Comparison of ENCODE assay signal across 9 cellular contexts in the genomic region with DNA sequence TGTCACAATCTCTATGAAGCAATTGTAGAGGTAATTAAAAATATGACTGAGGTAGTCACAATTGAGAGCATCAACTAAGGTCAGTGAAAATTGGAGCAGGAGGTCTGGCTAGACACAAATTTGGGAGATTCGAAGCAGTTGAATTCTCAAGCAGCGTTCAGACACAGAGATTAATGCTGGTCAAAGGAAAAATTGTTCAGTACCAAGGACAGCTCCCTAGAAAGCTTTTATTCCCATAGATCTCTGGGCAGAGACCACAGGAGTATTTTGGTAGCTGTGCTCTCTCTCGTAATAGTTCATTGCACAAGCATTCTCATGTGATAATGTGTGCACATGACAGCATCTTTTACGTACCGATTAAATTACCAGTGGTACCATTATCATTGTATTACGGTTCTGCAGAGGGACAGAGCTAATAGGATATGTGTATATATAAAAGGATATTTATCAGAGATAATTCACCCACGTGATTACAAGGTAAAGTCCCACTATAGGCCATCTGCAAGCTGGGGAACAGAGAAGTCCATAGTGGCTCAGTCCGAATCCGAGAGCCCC.
A peak's percentile ranks its signal among the peaks of the same experiment; 100 is the strongest.
DNase-seq lines count a peak whose midpoint lies in the region; ATAC-seq, FAIRE-seq and TF ChIP-seq lines count a peak whose summit lies in the region.
"Had no signal": no experiment of that assay in that cellular context is flagged by ENCODE, and none has a peak within 500 bp of the region (broad histone marks: within the 10 kb centered on the region; RNA-seq: fewer than 3 reads in every experiment).

No MANE protein-coding gene starts in this region.

- TF ChIP-seq CTCF in SK-N-SH (IDR thresholded peaks at IDR 0.05) (no peak), fibroblast of villous mesenchyme (IDR thresholded peaks at IDR 0.05; ENCODE audit: insufficient read depth, low read depth, low read length) (no peak)

- POLR2A ChIA-PET in SK-N-SH (lab: Yijun Ruan, JAX), result no interaction called here

- no peak overlapping the region for H2AFZ ChIP-seq in SK-N-SH (ENCODE audit: low read depth)

- H3K9me3 ChIP-seq in SK-N-SH, result no peaks in the 10 kb centered on the region

- H3K27me3 ChIP-seq in SK-N-SH (ENCODE audit: insufficient read depth), result no peaks in the 10 kb centered on the region

- no peaks in the 10 kb centered on the region for H3F3A ChIP-seq in SK-N-SH (replicated peaks; ENCODE audit: insufficient read depth)

- no peaks in the 10 kb centered on the region for H3K36me3 ChIP-seq in SK-N-SH (replicated peaks in 1 of 2; ENCODE audit: control insufficient read depth in 1 of 2, insufficient read depth in 2 of 2, low read length in 1 of 2)

- intact Hi-C loops in left ventricle myocardium superior (cut with micrococcal nuclease) (no loop called here), left cardiac atrium (cut with DNase I) (no loop called here)

- no peak for TF ChIP-seq EP300 in SK-N-SH (IDR thresholded peaks at IDR 0.05; ENCODE audit: borderline replicate concordance in 1 of 2, low read depth in 1 of 2, low read length in 1 of 2)

- no peak for TF ChIP-seq POLR2A in GM12891 (IDR thresholded peaks at IDR 0.05; ENCODE audit: low read depth, low read length)

- H3K79me2 ChIP-seq in SK-N-SH (ENCODE audit: insufficient read depth), result no peaks in the 10 kb centered on the region

- H3K4me1 ChIP-seq in SK-N-SH (ENCODE audit: control insufficient read depth in 1 of 2, insufficient read depth in 2 of 2, low read depth in 1 of 2, low read length in 1 of 2), result no peaks in the 10 kb centered on the region

- H4K20me1 ChIP-seq in SK-N-SH (ENCODE audit: insufficient read depth), result no peaks in the 10 kb centered on the region

- DNase-seq in left ventricle myocardium superior, result no peak
- DNase-seq in left cardiac atrium, result no peak
- no peak for DNase-seq in SK-N-SH
- peak; percentile 66 for DNase-seq in fibroblast of villous mesenchyme (ENCODE audit: low read depth)
- DNase-seq in urothelium cell line (ENCODE audit: low spot score), result peak; percentile 27
- no peak for DNase-seq in NCI-H510A treated with DMSO at 0.1 percent for 48 hours (lab: John Stamatoyannopoulos, UW)
- DNase-seq in GM12891 (ENCODE audit: insufficient read length, low spot score), result no peak
- DNase-seq in activated CD8-positive, alpha-beta memory T cell treated with anti-CD3 and anti-CD28 coated beads for 24 hours, result no peak

- no peak for TF ChIP-seq RAD21 in SK-N-SH (IDR thresholded peaks at IDR 0.05; ENCODE audit: low read length)

- CTCF ChIA-PET in SK-N-SH (lab: Yijun Ruan, JAX), result interaction anchor here (0.6 to 1.9 kb wide), 2 partner anchors 10 to 26 kb away, joined by 3 to 5 read pairs; no protein-coding TSS in a partner anchor

- no peak overlapping the region for H3K9ac ChIP-seq in SK-N-SH

- no peak for FAIRE-seq in urothelium cell line (lab: Jason Lieb, UNC)
- no peak for FAIRE-seq in GM12891 (lab: Jason Lieb, UNC)

- H3K4me3 ChIP-seq in SK-N-SH (ENCODE audit: low read depth in 2 of 2, low read length in 1 of 2) (no peak overlapping the region), fibroblast of villous mesenchyme (ENCODE audit: low read depth, low read length) (no peak overlapping the region)

- no peak overlapping the region for H3K4me2 ChIP-seq in SK-N-SH

- ATAC-seq in left ventricle myocardium superior (peak; percentile 31), left cardiac atrium (no peak)

- no peaks in the 10 kb centered on the region for H3K9me2 ChIP-seq in SK-N-SH

- H3K27ac ChIP-seq in SK-N-SH (ENCODE audit: low read depth in 2 of 2, low read length in 1 of 2), result no peak overlapping the region
- H3K27ac ChIP-seq: VCaP had no signal

- WGBS in SK-N-SH (ENCODE audit: low lambda C conversion rate), result 29% methylated on average over 9 of the region's 9 CpGs

TF ChIP-seq in SK-N-SH, 30 proteins besides CTCF, POLR2A, EP300 and RAD21:
- TF ChIP-seq, protein P1, sequence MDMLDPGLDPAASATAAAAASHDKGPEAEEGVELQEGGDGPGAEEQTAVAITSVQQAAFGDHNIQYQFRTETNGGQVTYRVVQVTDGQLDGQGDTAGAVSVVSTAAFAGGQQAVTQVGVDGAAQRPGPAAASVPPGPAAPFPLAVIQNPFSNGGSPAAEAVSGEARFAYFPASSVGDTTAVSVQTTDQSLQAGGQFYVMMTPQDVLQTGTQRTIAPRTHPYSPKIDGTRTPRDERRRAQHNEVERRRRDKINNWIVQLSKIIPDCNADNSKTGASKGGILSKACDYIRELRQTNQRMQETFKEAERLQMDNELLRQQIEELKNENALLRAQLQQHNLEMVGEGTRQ (IDR thresholded peaks at IDR 0.05; ENCODE audit: borderline replicate concordance, low read depth, low read length), result no peak
- TF ChIP-seq, protein P2, sequence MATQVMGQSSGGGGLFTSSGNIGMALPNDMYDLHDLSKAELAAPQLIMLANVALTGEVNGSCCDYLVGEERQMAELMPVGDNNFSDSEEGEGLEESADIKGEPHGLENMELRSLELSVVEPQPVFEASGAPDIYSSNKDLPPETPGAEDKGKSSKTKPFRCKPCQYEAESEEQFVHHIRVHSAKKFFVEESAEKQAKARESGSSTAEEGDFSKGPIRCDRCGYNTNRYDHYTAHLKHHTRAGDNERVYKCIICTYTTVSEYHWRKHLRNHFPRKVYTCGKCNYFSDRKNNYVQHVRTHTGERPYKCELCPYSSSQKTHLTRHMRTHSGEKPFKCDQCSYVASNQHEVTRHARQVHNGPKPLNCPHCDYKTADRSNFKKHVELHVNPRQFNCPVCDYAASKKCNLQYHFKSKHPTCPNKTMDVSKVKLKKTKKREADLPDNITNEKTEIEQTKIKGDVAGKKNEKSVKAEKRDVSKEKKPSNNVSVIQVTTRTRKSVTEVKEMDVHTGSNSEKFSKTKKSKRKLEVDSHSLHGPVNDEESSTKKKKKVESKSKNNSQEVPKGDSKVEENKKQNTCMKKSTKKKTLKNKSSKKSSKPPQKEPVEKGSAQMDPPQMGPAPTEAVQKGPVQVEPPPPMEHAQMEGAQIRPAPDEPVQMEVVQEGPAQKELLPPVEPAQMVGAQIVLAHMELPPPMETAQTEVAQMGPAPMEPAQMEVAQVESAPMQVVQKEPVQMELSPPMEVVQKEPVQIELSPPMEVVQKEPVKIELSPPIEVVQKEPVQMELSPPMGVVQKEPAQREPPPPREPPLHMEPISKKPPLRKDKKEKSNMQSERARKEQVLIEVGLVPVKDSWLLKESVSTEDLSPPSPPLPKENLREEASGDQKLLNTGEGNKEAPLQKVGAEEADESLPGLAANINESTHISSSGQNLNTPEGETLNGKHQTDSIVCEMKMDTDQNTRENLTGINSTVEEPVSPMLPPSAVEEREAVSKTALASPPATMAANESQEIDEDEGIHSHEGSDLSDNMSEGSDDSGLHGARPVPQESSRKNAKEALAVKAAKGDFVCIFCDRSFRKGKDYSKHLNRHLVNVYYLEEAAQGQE (IDR thresholded peaks at IDR 0.05; ENCODE audit: low read depth, low read length), result peak; percentile 96

TF ChIP-seq in GM12891, 5 proteins besides CTCF, POLR2A, EP300 and RAD21:
- TF ChIP-seq POU2F2 (IDR thresholded peaks at IDR 0.05; ENCODE audit: low read depth, low read length) (no peak), SPI1 (IDR thresholded peaks at IDR 0.05; ENCODE audit: low read depth, low read length) (no peak), POLR2AphosphoS5 (IDR thresholded peaks at IDR 0.05; ENCODE audit: low read depth, low read length) (no peak), PAX5 (IDR thresholded peaks at IDR 0.05; ENCODE audit: insufficient read depth, low read length, severe bottlenecking) (no peak), TAF1 (IDR thresholded peaks at IDR 0.05; ENCODE audit: low read depth, low read length) (no peak)

Comparison
In these comparisons a context has a peak if more than half of its experiments do, and no peak if none do; other contexts are left out.
1. DNase-seq: peak in fibroblast of villous mesenchyme (single experiment) and urothelium cell line (single experiment); none in left ventricle myocardium superior (single experiment), left cardiac atrium (single experiment), SK-N-SH (single experiment), NCI-H510A treated with DMSO at 0.1 percent for 48 hours (single experiment), GM12891 (single experiment) and activated CD8-positive, alpha-beta memory T cell treated with anti-CD3 and anti-CD28 coated beads for 24 hours (single experiment).